Comparison of ENCODE assay signal across 32 cellular contexts in the genomic region with DNA sequence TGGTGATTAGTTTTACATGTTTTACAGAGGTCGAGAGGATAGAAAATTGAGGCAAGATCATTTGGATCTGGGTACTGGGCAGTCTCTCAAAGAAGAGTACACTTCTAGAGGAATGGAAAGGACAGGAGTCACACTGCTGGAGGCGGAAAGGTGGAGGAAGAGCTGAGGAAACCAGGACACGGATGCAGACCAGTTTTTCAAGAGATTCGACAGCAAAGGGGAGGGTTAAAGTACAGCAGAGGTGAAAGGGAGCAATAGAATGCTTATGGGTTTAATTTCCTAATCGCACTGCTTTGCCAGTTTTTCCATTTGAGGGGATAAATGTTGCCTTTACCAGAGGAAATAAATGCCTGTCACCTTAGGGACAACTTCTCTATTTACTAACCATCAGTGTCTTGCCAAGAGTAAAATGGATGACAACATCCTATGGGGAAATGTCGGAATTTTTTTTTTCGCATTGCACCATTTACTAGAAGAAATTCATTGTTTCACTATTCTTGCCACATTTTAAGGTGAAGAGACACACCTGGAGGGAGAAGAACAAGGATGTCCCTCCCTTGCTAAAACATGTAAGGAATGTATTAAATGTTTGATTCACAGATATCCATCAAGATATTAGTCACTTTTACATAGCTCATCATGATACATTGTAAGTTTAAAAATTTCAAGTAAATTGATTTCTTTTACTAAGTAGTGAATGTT.
"Had no signal": no experiment of that assay in that cellular context is flagged by ENCODE, and none has a peak within 500 bp of the region (broad histone marks: within the 10 kb centered on the region; RNA-seq: fewer than 3 reads in every experiment).

No MANE protein-coding gene starts in this region.

- H3K79me2 ChIP-seq: hepatocyte had no signal

- H3K36me3 ChIP-seq: brain microvascular endothelial cell, gastroesophageal sphincter, transverse colon had no signal

- H3K9me3 Mint-ChIP-seq: activated CD4-positive, alpha-beta T cell treated with anti-CD3 and anti-CD28 coated beads, Interleukin-2, amount 10 ng/mL, durations not matched to agents 24 days and 14 days; activated naive CD4-positive, alpha-beta T cell treated with anti-CD3 and anti-CD28 coated beads for 36 hours; activated T-helper 1 cell treated with anti-CD3 and anti-CD28 coated beads, Interleukin-12 subunit alpha, Interleukin-12 subunit beta, Interleukin-2, Interleukin-4 antibody, amounts not matched to agents 30 ng/mL and 10 ng/mL and 1 ng/mL, durations not matched to agents 14 hours and 24 hours and 36 hours; endodermal cell; neural crest cell had no signal

- H3K27me3 Mint-ChIP-seq: activated CD4-positive, alpha-beta memory T cell treated with anti-CD3 and anti-CD28 coated beads for 36 hours; activated CD4-positive, alpha-beta T cell treated with anti-CD3 and anti-CD28 coated beads, Interleukin-2, amount 10 ng/mL, durations not matched to agents 24 days and 14 days; activated naive CD8-positive, alpha-beta T cell treated with anti-CD3 and anti-CD28 coated beads, Interleukin-2, amount 10 ng/mL, durations not matched to agents 7 days and 5 days; T-helper 17 cell had no signal

- H3K4me3 Mint-ChIP-seq: activated CD4-positive, alpha-beta memory T cell treated with anti-CD3 and anti-CD28 coated beads for 36 hours; activated CD4-positive, alpha-beta T cell treated with anti-CD3 and anti-CD28 coated beads, Interleukin-2, amount 10 ng/mL, durations not matched to agents 24 days and 14 days; activated naive CD4-positive, alpha-beta T cell treated with anti-CD3 and anti-CD28 coated beads for 36 hours; activated naive CD8-positive, alpha-beta T cell treated with anti-CD3 and anti-CD28 coated beads, Interleukin-2, amount 10 ng/mL, durations not matched to agents 7 days and 5 days; activated T-helper 1 cell treated with anti-CD3 and anti-CD28 coated beads, Interleukin-12 subunit alpha, Interleukin-12 subunit beta, Interleukin-2, Interleukin-4 antibody, amounts not matched to agents 30 ng/mL and 10 ng/mL and 1 ng/mL, durations not matched to agents 14 hours and 24 hours and 36 hours; endodermal cell; naive thymus-derived CD8-positive, alpha-beta T cell; neural crest cell; T-helper 17 cell had no signal

- H3K27ac Mint-ChIP-seq: activated CD4-positive, alpha-beta memory T cell treated with anti-CD3 and anti-CD28 coated beads for 36 hours; activated CD4-positive, alpha-beta T cell treated with anti-CD3 and anti-CD28 coated beads, Interleukin-2, amount 10 ng/mL, durations not matched to agents 24 days and 14 days; activated naive CD4-positive, alpha-beta T cell treated with anti-CD3 and anti-CD28 coated beads for 36 hours; activated naive CD8-positive, alpha-beta T cell treated with anti-CD3 and anti-CD28 coated beads, Interleukin-2, amount 10 ng/mL, durations not matched to agents 7 days and 5 days; activated T-helper 1 cell treated with anti-CD3 and anti-CD28 coated beads, Interleukin-12 subunit alpha, Interleukin-12 subunit beta, Interleukin-2, Interleukin-4 antibody, amounts not matched to agents 30 ng/mL and 10 ng/mL and 1 ng/mL, durations not matched to agents 14 hours and 24 hours and 36 hours; endodermal cell; naive thymus-derived CD8-positive, alpha-beta T cell; T-helper 17 cell had no signal

- H3K4me2 ChIP-seq: hepatocyte had no signal

- H3K4me1 Mint-ChIP-seq: activated CD4-positive, alpha-beta T cell treated with anti-CD3 and anti-CD28 coated beads, Interleukin-2, amount 10 ng/mL, durations not matched to agents 24 days and 14 days; activated naive CD8-positive, alpha-beta T cell treated with anti-CD3 and anti-CD28 coated beads, Interleukin-2, amount 10 ng/mL, durations not matched to agents 7 days and 5 days; endodermal cell; naive thymus-derived CD8-positive, alpha-beta T cell; neural crest cell; T-helper 17 cell had no signal

- H3K36me3 Mint-ChIP-seq: activated CD4-positive, alpha-beta memory T cell treated with anti-CD3 and anti-CD28 coated beads for 36 hours; activated naive CD8-positive, alpha-beta T cell treated with anti-CD3 and anti-CD28 coated beads, Interleukin-2, amount 10 ng/mL, durations not matched to agents 7 days and 5 days; naive thymus-derived CD8-positive, alpha-beta T cell had no signal

- H3K27me3 ChIP-seq: brain microvascular endothelial cell, gastroesophageal sphincter, hepatocyte, testis, transverse colon, uterus had no signal

- H3K4me3 ChIP-seq: gastroesophageal sphincter, hepatocyte, skin epidermis, testis, transverse colon, uterus had no signal

- H3K27ac ChIP-seq: brain microvascular endothelial cell, gastroesophageal sphincter, hepatocyte, testis, transverse colon, uterus had no signal

- H3K9me3 ChIP-seq: gastroesophageal sphincter, testis, transverse colon, uterus had no signal

- ATAC-seq: gastroesophageal sphincter; left cardiac atrium; left ventricle myocardium superior; naive thymus-derived CD8-positive, alpha-beta T cell; sciatic nerve; stimulated activated naive CD8-positive, alpha-beta T cell treated with anti-CD3 and anti-CD28 coated beads, Interleukin-15, Interleukin-2, amounts not matched to agents 100 U/mL and 50 U/mL, for 24 hours; T-helper 17 cell had no signal

- DNase-seq: activated CD4-positive, alpha-beta memory T cell treated with anti-CD3 and anti-CD28 coated beads for 36 hours; activated CD4-positive, alpha-beta T cell treated with anti-CD3 and anti-CD28 coated beads, Interleukin-2, amount 10 ng/mL, durations not matched to agents 24 days and 14 days; activated CD4-positive, CD25-positive, alpha-beta regulatory T cell treated with anti-CD3 and anti-CD28 coated beads, Interleukin-2, amount 50 U/mL, for 72 hours; activated CD8-positive, alpha-beta memory T cell treated with anti-CD3 and anti-CD28 coated beads, Interleukin-2, amount 50 U/mL, for 4 hours; activated effector memory CD4-positive, alpha-beta T cell treated with anti-CD3 and anti-CD28 coated beads, Interleukin-2, amount 50 U/mL, for 16 hours; activated naive CD4-positive, alpha-beta T cell treated with anti-CD3 and anti-CD28 coated beads for 36 hours; activated naive CD8-positive, alpha-beta T cell treated with anti-CD3 and anti-CD28 coated beads, Interleukin-2, amount 10 ng/mL, durations not matched to agents 7 days and 5 days; activated T-cell treated with anti-CD3 and anti-CD28 coated beads, Interleukin-2, amount 50 U/mL, for 1 hour; brain microvascular endothelial cell; central memory CD4-positive, alpha-beta T cell; endodermal cell; islet precursor cell; left cardiac atrium; left ventricle myocardium superior; midbrain; naive thymus-derived CD8-positive, alpha-beta T cell; occipital lobe; posterior cingulate gyrus; stimulated activated CD4-positive, alpha-beta T cell treated with anti-CD3 and anti-CD28 coated beads, Interleukin-12 subunit alpha, Interleukin-12 subunit beta, amount 100 ng/mL, for 4 hours; stimulated activated CD4-positive, alpha-beta T cell treated with anti-CD3 and anti-CD28 coated beads, Interleukin-4, amount 100 ng/mL, for 1 hour; stimulated activated naive CD8-positive, alpha-beta T cell treated with anti-CD3 and anti-CD28 coated beads, Interleukin-15, Interleukin-2, amounts not matched to agents 100 U/mL and 50 U/mL, for 24 hours; T-helper 17 cell; T1000; testis; transverse colon; uterus had no signal

- H2AFZ ChIP-seq: hepatocyte had no signal

- H3K4me1 ChIP-seq: testis had no signal
